Comparison of ENCODE assay signal across 20 cellular contexts in genomic region chr13:33862006-33862405, GRCh38. TPM values are rescaled to one million over a fixed set of nuclear protein-coding genes. Genes with fewer than 3 reads are reported as not detected.
DNase-seq lines count a peak whose midpoint lies in the region; ATAC-seq and TF ChIP-seq lines count a peak whose summit lies in the region.
"Had no signal": no experiment of that assay in that cellular context is flagged by ENCODE, and none has a peak within 500 bp of the region (broad histone marks: within the 10 kb centered on the region; RNA-seq: fewer than 3 reads in every experiment).

No MANE protein-coding gene starts in this region.

- H3K27ac ChIP-seq in CD4-positive, alpha-beta T cell (ENCODE audit: low read depth, low read length): no peak overlapping the region
- H3K27ac ChIP-seq: 22Rv1 had no signal

- peak overlapping the region; percentile 7 for H3K27ac Mint-ChIP-seq in mesothelial cell of epicardium
- no peak overlapping the region for H3K27ac Mint-ChIP-seq in CD4-positive, alpha-beta T cell
- H3K27ac Mint-ChIP-seq: CD14-positive monocyte, T-cell had no signal

- ATAC-seq in CD4-positive, alpha-beta T cell (ENCODE audit: poor library complexity): no peak
- ATAC-seq: HCT116, SK-N-SH treated with all-trans-retinoic acid at 6 μM for 48 hours, T-cell had no signal

- POLR2A ChIA-PET in CD4-positive, alpha-beta T cell (lab: Charles Lee): no interaction called here

- CTCF ChIA-PET in CD4-positive, alpha-beta T cell (lab: Charles Lee): interaction anchor here (0.7 kb wide), 1 partner anchor 18 kb away, joined by 3 read pairs; no protein-coding TSS in a partner anchor

- peaks cover 8% of the 10 kb centered on the region for H3K4me1 Mint-ChIP-seq in mesothelial cell of epicardium
- H3K4me1 Mint-ChIP-seq in CD4-positive, alpha-beta T cell (ENCODE audit: low read depth): no peaks in the 10 kb centered on the region
- H3K4me1 Mint-ChIP-seq: CD14-positive monocyte, T-cell had no signal

- H3K27me3 Mint-ChIP-seq in mesothelial cell of epicardium (ENCODE audit: low read depth): no peaks in the 10 kb centered on the region
- H3K27me3 Mint-ChIP-seq in CD4-positive, alpha-beta T cell: no peaks in the 10 kb centered on the region
- H3K27me3 Mint-ChIP-seq: T-cell had no signal

- DNase-seq in DMS 273 (lab: John Stamatoyannopoulos, UW; ENCODE audit: unreplicated experiment) (peak; percentile 15), DMS 273 treated with DMSO at 0.1 percent for 48 hours (lab: John Stamatoyannopoulos, UW) (no peak), NCI-H1105 treated with DMSO at 0.1 percent for 48 hours (lab: John Stamatoyannopoulos, UW) (peak; percentile 42), NCI-H748 treated with DMSO at 0.1 percent for 48 hours (lab: John Stamatoyannopoulos, UW) (peak; percentile 16), mesothelial cell of epicardium (ENCODE audit: low spot score in 2 of 2, unreplicated experiment in 2 of 2) (no peak), glomerular visceral epithelial cell (ENCODE audit: extremely low spot score) (no peak), NCI-H146 treated with DMSO at 0.1 percent for 48 hours (lab: John Stamatoyannopoulos, UW; ENCODE audit: unreplicated experiment) (no peak)
- no peak for DNase-seq in CD4-positive, alpha-beta T cell
- DNase-seq: GOT3, MV-4-11, NCI-H1417 treated with DMSO at 0.1 percent for 48 hours, NCI-H2029, NCI-H2227 treated with DMSO at 0.1 percent for 48 hours, NCI-H526, SIG-M5, T-cell had no signal

- no peak overlapping the region for H3K4me3 Mint-ChIP-seq in mesothelial cell of epicardium
- no peak overlapping the region for H3K4me3 Mint-ChIP-seq in CD4-positive, alpha-beta T cell
- H3K4me3 Mint-ChIP-seq: CD14-positive monocyte, T-cell had no signal

- no peaks in the 10 kb centered on the region for H3K27me3 ChIP-seq in CD4-positive, alpha-beta T cell (ENCODE audit: control insufficient read depth, insufficient read depth, low read length)

- no peaks in the 10 kb centered on the region for H3K9me3 Mint-ChIP-seq in mesothelial cell of epicardium
- no peaks in the 10 kb centered on the region for H3K9me3 Mint-ChIP-seq in CD4-positive, alpha-beta T cell
- H3K9me3 Mint-ChIP-seq: T-cell had no signal

- no peak for TF ChIP-seq CTCF in mesothelial cell of epicardium (IDR thresholded peaks at IDR 0.05; ENCODE audit: unreplicated experiment)
- no peak for TF ChIP-seq CTCF in CD4-positive, alpha-beta T cell (IDR thresholded peaks at IDR 0.05)

- H3K9me3 ChIP-seq in CD4-positive, alpha-beta T cell (ENCODE audit: control insufficient read depth, low read length): no peaks in the 10 kb centered on the region

- intact Hi-C loops in CD4-positive, alpha-beta T cell (cut with DNase I, micrococcal nuclease): no loop called here

- peaks cover 3% of the 10 kb centered on the region for H3K36me3 Mint-ChIP-seq in mesothelial cell of epicardium
- no peaks in the 10 kb centered on the region for H3K36me3 Mint-ChIP-seq in CD4-positive, alpha-beta T cell (ENCODE audit: low read depth)
- H3K36me3 Mint-ChIP-seq: CD14-positive monocyte had no signal

RNA-seq across cellular contexts. Expression of gene RFC3, which starts 44.1 kb away (rescaled TPM):
- total RNA-seq in mesothelial cell of epicardium: 18.5 to 20.4 TPM (median 19.7 TPM) in 3 replicates
- 1 to 10 TPM; 4.5 TPM for total RNA-seq in CD4-positive, alpha-beta T cell

Comparison
In these comparisons a context has a peak if more than half of its experiments do, and no peak if none do; other contexts are left out.
1. DNase-seq: peak in DMS 273 (single experiment), NCI-H1105 treated with DMSO at 0.1 percent for 48 hours (single experiment) and NCI-H748 treated with DMSO at 0.1 percent for 48 hours (single experiment); none in DMS 273 treated with DMSO at 0.1 percent for 48 hours (single experiment), mesothelial cell of epicardium (0 of 2), CD4-positive, alpha-beta T cell (0 of 10), glomerular visceral epithelial cell (single experiment) and NCI-H146 treated with DMSO at 0.1 percent for 48 hours (single experiment).